Comparison of ENCODE assay signal across 9 cellular contexts in the genomic region with DNA sequence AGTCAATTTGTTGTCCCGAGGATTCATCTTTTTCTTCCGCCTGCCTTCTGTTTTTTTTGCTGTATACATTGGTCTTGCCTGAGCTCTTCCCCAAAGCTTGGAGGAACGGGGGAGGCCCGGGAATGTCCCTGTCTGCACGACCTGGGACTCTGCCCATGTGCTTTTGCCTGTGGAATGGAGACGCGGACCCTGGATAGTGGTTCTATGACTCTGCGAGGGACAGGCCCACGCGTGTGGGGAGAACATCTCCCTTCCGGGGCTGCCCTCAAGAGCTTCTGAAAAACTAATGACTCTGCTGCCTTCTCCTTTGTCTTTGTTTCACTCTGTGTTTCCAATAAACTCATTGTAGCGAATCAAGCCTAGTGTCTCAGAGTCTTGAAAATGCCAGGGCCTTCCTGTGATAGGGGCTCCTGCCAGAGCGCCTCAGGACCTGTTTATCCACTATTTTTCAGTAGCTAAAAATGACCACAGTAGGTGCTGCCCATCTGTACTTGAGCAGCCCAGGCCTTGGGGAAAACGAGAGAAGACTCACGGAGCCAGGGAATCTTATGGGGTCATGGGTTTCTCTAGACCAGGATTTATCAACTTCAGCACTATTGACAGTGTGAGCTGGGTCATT. TPM values are rescaled to one million over a fixed set of nuclear protein-coding genes. Genes with fewer than 3 reads are reported as not detected.
DNase-seq lines count a peak whose midpoint lies in the region; ATAC-seq, FAIRE-seq and TF ChIP-seq lines count a peak whose summit lies in the region.
"Had no signal": no experiment of that assay in that cellular context is flagged by ENCODE, and none has a peak within 500 bp of the region (broad histone marks: within the 10 kb centered on the region; RNA-seq: fewer than 3 reads in every experiment).

No MANE protein-coding gene starts in this region.

- H3K36me3 ChIP-seq in BJ (ENCODE audit: control insufficient read depth, insufficient read depth, low read length): no peaks in the 10 kb centered on the region
- no peaks in the 10 kb centered on the region for H3K36me3 ChIP-seq in Panc1 (ENCODE audit: control insufficient read depth, insufficient read depth, low read length)
- H3K36me3 ChIP-seq in esophagus (ENCODE audit: control insufficient read depth in 2 of 2, insufficient read depth in 2 of 2, low read length in 1 of 2): no peaks in the 10 kb centered on the region
- no peaks in the 10 kb centered on the region for H3K36me3 ChIP-seq in neuronal stem cell (replicated peaks in 1 of 2; ENCODE audit: control insufficient read depth in 2 of 2, insufficient read depth in 2 of 2, low read length in 2 of 2)

- FAIRE-seq in urothelium cell line (lab: Jason Lieb, UNC): no peak

- H3K9me3 ChIP-seq in Panc1 (ENCODE audit: control insufficient read depth, insufficient read depth, low read depth, low read length) (no peaks in the 10 kb centered on the region), esophagus (ENCODE audit: control insufficient read depth in 2 of 2, insufficient read depth in 1 of 2, low read depth in 1 of 2, low read length in 1 of 2) (no peaks in the 10 kb centered on the region), neuronal stem cell (replicated peaks in 1 of 2; ENCODE audit: control insufficient read depth in 2 of 2, insufficient read depth in 1 of 2, low read depth in 1 of 2, low read length in 2 of 2) (no peaks in the 10 kb centered on the region)

- no peak for TF ChIP-seq CTCF in BJ (IDR thresholded peaks at IDR 0.05; ENCODE audit: insufficient read depth, low read depth, low read length)
- TF ChIP-seq CTCF in Panc1 (IDR thresholded peaks at IDR 0.05): no peak

- in situ Hi-C loops in Panc1 (cut with HindIII; ENCODE audit: low pct_unique_long_range_greater_than_20kb, low sequenced_read_pairs): no loop called here

- peak overlapping the region; percentile 71 for H3K27ac ChIP-seq in Panc1 (ENCODE audit: low read length)
- H3K27ac ChIP-seq in esophagus (ENCODE audit: low read depth in 2 of 2, low read length in 1 of 2): no peak overlapping the region
- no peak overlapping the region for H3K27ac ChIP-seq in neuronal stem cell (replicated peaks; ENCODE audit: low read length)

- no peak overlapping the region for H3K9ac ChIP-seq in neuronal stem cell (ENCODE audit: low read depth, low read length, poor library complexity)

- no peak overlapping the region for H2BK12ac ChIP-seq in neuronal stem cell (ENCODE audit: low read length)

- no peak overlapping the region for H2BK120ac ChIP-seq in neuronal stem cell (ENCODE audit: low read depth, low read length)

- peak overlapping the region; percentile 86 for H2AFZ ChIP-seq in neuronal stem cell (ENCODE audit: low read length)

- no peak overlapping the region for H2AK5ac ChIP-seq in neuronal stem cell (ENCODE audit: low read depth, low read length)

- POLR2A ChIA-PET in BJ (lab: Charles Lee): no interaction called here
- POLR2A ChIA-PET in Panc1 (lab: Charles Lee): no interaction called here

- H3K4me1 ChIP-seq in Panc1 (ENCODE audit: control insufficient read depth, insufficient read depth, low read length): peaks cover 10% of the 10 kb centered on the region
- H3K4me1 ChIP-seq in esophagus (ENCODE audit: control insufficient read depth in 2 of 2, insufficient read depth in 2 of 2, low read length in 1 of 2): peaks cover 0 to 5% of the 10 kb centered on the region in 2 donors
- H3K4me1 ChIP-seq in neuronal stem cell (ENCODE audit: control insufficient read depth in 2 of 2, insufficient read depth in 1 of 2, low read depth in 1 of 2, low read length in 2 of 2): peaks cover 0 to 9% of the 10 kb centered on the region in 2 donors

- H3K4ac ChIP-seq in neuronal stem cell (ENCODE audit: low read length): no peak overlapping the region

- H3K4me3 ChIP-seq in BJ (ENCODE audit: low read depth, low read length): peak overlapping the region; percentile 42
- H3K4me3 ChIP-seq in Panc1 (ENCODE audit: low read depth in 2 of 2, low read length in 2 of 2): peak overlapping the region; percentile 46 to 59
- H3K4me3 ChIP-seq in esophagus (ENCODE audit: low read depth in 1 of 2, low read length in 2 of 2): peak overlapping the region; percentile 13 to 51
- peak overlapping the region in 1 of 2 donors; percentile 80 for H3K4me3 ChIP-seq in neuronal stem cell (ENCODE audit: low read length in 2 of 2)

- peak; percentile 9 for ATAC-seq in Panc1

- H3K14ac ChIP-seq in neuronal stem cell (ENCODE audit: low read length): no peak overlapping the region

- DNase-seq in BJ (ENCODE audit: low read depth) (no peak), Panc1 (ENCODE audit: low read depth, low spot score) (no peak), neuronal stem cell (ENCODE audit: low spot score) (no peak), NCI-H2107 (lab: John Stamatoyannopoulos, UW) (no peak), urothelium cell line (ENCODE audit: low spot score) (no peak), glomerular visceral epithelial cell (ENCODE audit: extremely low spot score) (no peak), DMS153 (lab: John Stamatoyannopoulos, UW) (no peak)

- H4K8ac ChIP-seq in neuronal stem cell (ENCODE audit: low read depth, low read length): no peak overlapping the region

- no peak overlapping the region for H3K23ac ChIP-seq in neuronal stem cell (ENCODE audit: low read depth, low read length, poor library complexity)

- H4K91ac ChIP-seq in neuronal stem cell (ENCODE audit: low read depth, low read length, poor library complexity): no peak overlapping the region

- no peak overlapping the region for H2BK5ac ChIP-seq in neuronal stem cell (ENCODE audit: low read length)

- WGBS in esophagus, 2 donors: 42 to 55% methylated on average over 15 of the region's 15 CpGs
- WGBS in neuronal stem cell (ENCODE audit: extremely low coverage in 2 of 2, insufficient read length in 2 of 2, insufficient replicate concordance in 1 of 2), 2 donors: no CpG with 5 or more reads among the region's 15 CpGs

- H3K27me3 ChIP-seq in BJ (ENCODE audit: control insufficient read depth, insufficient read depth, low read length) (no peaks in the 10 kb centered on the region; the same call in 1 of the 2 replicates), Panc1 (ENCODE audit: control insufficient read depth, insufficient read depth, low read length) (no peaks in the 10 kb centered on the region), esophagus (ENCODE audit: control insufficient read depth in 1 of 2, insufficient read depth in 2 of 2, low read length in 2 of 2) (no peaks in the 10 kb centered on the region), neuronal stem cell (ENCODE audit: control insufficient read depth in 3 of 3, insufficient read depth in 3 of 3, low read depth in 1 of 3, low read length in 3 of 3) (peaks cover 0 to 54% (median 29%) of the 10 kb centered on the region in 3 experiments)

- H3K79me1 ChIP-seq in neuronal stem cell (ENCODE audit: low read depth, low read length): no peaks in the 10 kb centered on the region

- peak overlapping the region; percentile 78 for H3K4me2 ChIP-seq in neuronal stem cell (ENCODE audit: insufficient read depth, low read length, poor library complexity, severe bottlenecking)

- BruUV-seq in Panc1 (replicated peaks; lab: Mats Ljungman, UMichigan): no TSS peak

- H3K18ac ChIP-seq in neuronal stem cell (ENCODE audit: low read length): peak overlapping the region; percentile 46

- CTCF ChIA-PET in BJ (lab: Yijun Ruan, JAX) (interaction anchor here (0.8 to 5.3 kb wide), 8 partner anchors 9 to 95 kb away, joined by 3 to 32 read pairs (median 4); no protein-coding TSS in a partner anchor), Panc1 (lab: Charles Lee) (interaction anchor here (1.1 kb wide), 2 partner anchors 24 to 30 kb away, joined by 3 read pairs; no protein-coding TSS in a partner anchor)

- intact Hi-C loops in Panc1 (cut with micrococcal nuclease; ENCODE audit: unreplicated experiment): no loop called here

- no peak overlapping the region for H2BK15ac ChIP-seq in neuronal stem cell (ENCODE audit: low read length)

RNA-seq across cellular contexts. Expression of gene KRT83, which starts 12.3 kb away (rescaled TPM):
- 0.07 and 0.10 TPM in 2 replicates for polyA plus RNA-seq in BJ (2011; rRNA removed)
- polyA minus RNA-seq in BJ (2011; rRNA and poly(A)+ RNA removed): not detected in 2 replicates
- total RNA-seq in Panc1 (2021; ENCODE audit: unreplicated experiment): 0.28 TPM
- polyA plus RNA-seq in Panc1 (2012; ENCODE audit: insufficient read length): 0.25 TPM
- not detected for polyA plus RNA-seq in esophagus
- polyA plus RNA-seq in neuronal stem cell (2013, experiment 1 of 2): not detected
- polyA plus RNA-seq in neuronal stem cell (2013, experiment 2 of 2): not detected

RNA-seq across cellular contexts. Expression of gene KRT81, which starts 17.6 kb away (rescaled TPM):
- polyA plus RNA-seq in BJ (2011; rRNA removed): 15.7 and 24.7 TPM in 2 replicates
- 6.8 TPM in 2 replicates for polyA minus RNA-seq in BJ (2011; rRNA and poly(A)+ RNA removed)
- 0.90 TPM for total RNA-seq in Panc1 (2021; ENCODE audit: unreplicated experiment)
- polyA plus RNA-seq in Panc1 (2012; ENCODE audit: insufficient read length): 0.88 TPM
- under 1 TPM; 0.05 to 0.08 TPM for polyA plus RNA-seq in esophagus
- polyA plus RNA-seq in neuronal stem cell (2013, experiment 1 of 2): 0.03 TPM
- not detected for polyA plus RNA-seq in neuronal stem cell (2013, experiment 2 of 2)
- total RNA-seq: G401 had no signal

RNA-seq across cellular contexts. Expression of gene KRT86, which starts 34.5 kb away (rescaled TPM):
- polyA plus RNA-seq in BJ (2011; rRNA removed) (1.5 and 2.5 TPM in 2 replicates), esophagus (under 1 TPM; 0.04 to 0.10 TPM)
- 0.41 and 1.1 TPM in 2 replicates for polyA minus RNA-seq in BJ (2011; rRNA and poly(A)+ RNA removed)
- 1.1 TPM for total RNA-seq in Panc1 (2021; ENCODE audit: unreplicated experiment)
- polyA plus RNA-seq in Panc1 (2012; ENCODE audit: insufficient read length): 1.2 TPM
- polyA plus RNA-seq in neuronal stem cell (2013, experiment 1 of 2): 0.06 TPM
- 0.08 TPM for polyA plus RNA-seq in neuronal stem cell (2013, experiment 2 of 2)
- total RNA-seq: G401 had no signal

RNA-seq across cellular contexts. Expression of gene KRT85, which starts 58.4 kb away (rescaled TPM):
- polyA plus RNA-seq in BJ (2011; rRNA removed): not detected in 2 replicates
- polyA minus RNA-seq in BJ (2011; rRNA and poly(A)+ RNA removed): not detected in 2 replicates
- not detected for total RNA-seq in Panc1 (2021; ENCODE audit: unreplicated experiment)
- polyA plus RNA-seq in Panc1 (2012; ENCODE audit: insufficient read length): not detected
- not detected for polyA plus RNA-seq in esophagus
- polyA plus RNA-seq in neuronal stem cell (2013, experiment 1 of 2): not detected
- polyA plus RNA-seq in neuronal stem cell (2013, experiment 2 of 2): not detected
- total RNA-seq: G401 had no signal

Comparison
In these comparisons a context has a peak if more than half of its experiments do, and no peak if none do; other contexts are left out.
1. RNA of gene KRT81, which starts 17.6 kb away (polyA plus RNA-seq): 15.7 to 24.7 TPM in BJ; 0.05 to 0.08 TPM in esophagus; every median in the first group is over 10 times any median in the second.